2 cellular contexts compared by ENCODE assay signal in genomic region chr9:137353223-137354152, GRCh38.
TF ChIP-seq lines count a peak whose summit lies in the region.

No MANE protein-coding gene starts in this region.

TF ChIP-seq in endothelial cell of umbilical vein, 7 proteins besides CTCF, POLR2A, EP300 and RAD21:
- TF ChIP-seq MAX (IDR thresholded peaks at IDR 0.05; ENCODE audit: insufficient read depth, insufficient read length) (peak; percentile 82), FOS (IDR thresholded peaks at IDR 0.05; ENCODE audit: borderline replicate concordance, insufficient read depth, low read length) (peak; percentile 67), EZH2 (IDR thresholded peaks at IDR 0.05; ENCODE audit: borderline replicate concordance, low read depth, low read length, severe bottlenecking) (no peak), MYC (IDR thresholded peaks at IDR 0.05; ENCODE audit: low read depth, low read length) (peak; percentile 69), JUN (IDR thresholded peaks at IDR 0.05; ENCODE audit: borderline replicate concordance, insufficient read depth, insufficient read length, low read depth) (no peak), GATA2 (IDR thresholded peaks at IDR 0.05; ENCODE audit: insufficient read depth, insufficient read length, low read depth, low read length) (peak; percentile 34), POLR2AphosphoS5 (IDR thresholded peaks at IDR 0.05; ENCODE audit: insufficient read depth, low read depth, low read length) (peak; percentile 99)

TF ChIP-seq in HepG2, 621 proteins besides CTCF, POLR2A, EP300 and RAD21:
- TF ChIP-seq ZNF770 (CRISPR knock-in tag; IDR thresholded peaks at IDR 0.05) (peak; percentile 88), GABPA (IDR thresholded peaks at IDR 0.05; ENCODE audit: low read depth, low read length) (no peak), GABPA (CRISPR knock-in tag; IDR thresholded peaks at IDR 0.05; ENCODE audit: low read depth) (no peak)
